In the genomic region with DNA sequence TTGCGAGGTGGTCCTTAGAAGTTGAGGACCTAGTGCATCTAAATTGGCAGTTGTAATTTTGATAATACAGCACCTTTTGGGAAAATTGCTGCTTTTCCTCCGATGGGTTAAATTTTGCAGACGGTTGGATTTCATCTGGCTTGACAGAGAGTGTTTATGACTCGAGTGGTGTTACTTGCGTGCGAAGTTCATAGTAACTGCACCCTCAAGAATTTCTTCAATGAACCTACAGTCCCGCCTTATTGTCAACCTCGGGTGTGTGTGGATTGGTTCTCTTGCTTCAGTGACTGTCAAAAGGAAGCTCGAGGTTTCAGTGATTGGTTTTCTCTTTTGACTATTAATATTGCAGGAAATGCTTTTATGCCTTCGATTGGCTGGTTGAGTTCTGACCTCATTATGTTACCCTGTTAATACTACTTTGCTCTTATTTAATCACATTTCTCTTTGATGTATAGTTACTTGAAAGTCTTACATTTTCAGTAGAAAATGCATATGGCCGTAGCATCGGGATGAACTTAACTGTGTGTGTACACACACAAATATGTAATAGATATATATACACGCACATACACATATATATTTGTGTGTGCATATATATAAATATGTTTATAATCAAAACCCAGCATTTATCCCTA, we compare ENCODE assay signal across 8 cellular contexts. TPM values are rescaled to one million over a fixed set of nuclear protein-coding genes. Genes with fewer than 3 reads are reported as not detected.
A peak's percentile ranks its signal among the peaks of the same experiment; 100 is the strongest.
DNase-seq lines count a peak whose midpoint lies in the region; ATAC-seq and TF ChIP-seq lines count a peak whose summit lies in the region.

No MANE protein-coding gene starts in this region.

- peak overlapping the region; percentile 79 for H3K4me3 ChIP-seq in cardiac muscle cell
- peak overlapping the region; percentile 75 to 81 for H3K4me3 ChIP-seq in vagina

- H3K4me3 Mint-ChIP-seq in activated naive CD8-positive, alpha-beta T cell treated with anti-CD3 and anti-CD28 coated beads, Interleukin-2, amount 50 U/mL, for 24 hours = peak overlapping the region; percentile 91
- peak overlapping the region; percentile 88 for H3K4me3 Mint-ChIP-seq in progenitor cell of endocrine pancreas (ENCODE audit: low read depth)

- peak overlapping the region; percentile 90 for H3K27ac Mint-ChIP-seq in activated naive CD8-positive, alpha-beta T cell treated with anti-CD3 and anti-CD28 coated beads, Interleukin-2, amount 50 U/mL, for 24 hours
- peak overlapping the region; percentile 91 for H3K27ac Mint-ChIP-seq in progenitor cell of endocrine pancreas

- intact Hi-C loops in vagina (cut with DNase I) = no loop called here

- H3K4me1 ChIP-seq in ES-I3 (ENCODE audit: insufficient read depth, low read length) (peaks cover 11% of the 10 kb centered on the region), cardiac muscle cell (ENCODE audit: low read depth) (peaks cover 19% of the 10 kb centered on the region), vagina (peaks cover 56% of the 10 kb centered on the region)

- H3K36me3 Mint-ChIP-seq in activated naive CD8-positive, alpha-beta T cell treated with anti-CD3 and anti-CD28 coated beads, Interleukin-2, amount 50 U/mL, for 24 hours (ENCODE audit: low read depth) = peaks cover 8% of the 10 kb centered on the region
- no peaks in the 10 kb centered on the region for H3K36me3 Mint-ChIP-seq in progenitor cell of endocrine pancreas (ENCODE audit: insufficient read depth)

- TF ChIP-seq POLR2A in vagina (IDR thresholded peaks at IDR 0.05) = no peak

- TF ChIP-seq CTCF in cardiac muscle cell (IDR thresholded peaks at IDR 0.05; ENCODE audit: low read depth, low read length) = no peak
- TF ChIP-seq CTCF in progenitor cell of endocrine pancreas (IDR thresholded peaks at IDR 0.05; ENCODE audit: unreplicated experiment) = no peak
- no peak for TF ChIP-seq CTCF in vagina (IDR thresholded peaks at IDR 0.05)

- H3K27me3 ChIP-seq in cardiac muscle cell = peaks cover 21% of the 10 kb centered on the region
- H3K27me3 ChIP-seq in vagina = no peaks in the 10 kb centered on the region

- H3K9me3 Mint-ChIP-seq in activated naive CD8-positive, alpha-beta T cell treated with anti-CD3 and anti-CD28 coated beads, Interleukin-2, amount 50 U/mL, for 24 hours = no peaks in the 10 kb centered on the region
- H3K9me3 Mint-ChIP-seq in progenitor cell of endocrine pancreas (ENCODE audit: low read depth) = no peaks in the 10 kb centered on the region

- H3K4me1 Mint-ChIP-seq in activated naive CD8-positive, alpha-beta T cell treated with anti-CD3 and anti-CD28 coated beads, Interleukin-2, amount 50 U/mL, for 24 hours = peaks cover 57% of the 10 kb centered on the region
- peaks cover 19% of the 10 kb centered on the region for H3K4me1 Mint-ChIP-seq in progenitor cell of endocrine pancreas (ENCODE audit: low read depth)

- peaks cover 6% of the 10 kb centered on the region for H3K27me3 Mint-ChIP-seq in activated naive CD8-positive, alpha-beta T cell treated with anti-CD3 and anti-CD28 coated beads, Interleukin-2, amount 50 U/mL, for 24 hours
- H3K27me3 Mint-ChIP-seq in progenitor cell of endocrine pancreas = peaks cover 12% of the 10 kb centered on the region

- H3K36me3 ChIP-seq in ES-I3 (ENCODE audit: insufficient read depth, low read length) = no peaks in the 10 kb centered on the region
- H3K36me3 ChIP-seq in cardiac muscle cell = no peaks in the 10 kb centered on the region
- H3K36me3 ChIP-seq in vagina = no peaks in the 10 kb centered on the region

- H3K27ac ChIP-seq in cardiac muscle cell = peak overlapping the region; percentile 61
- H3K27ac ChIP-seq in vagina = peak overlapping the region; percentile 99

- peak; percentile 80 for DNase-seq in H4 (ENCODE audit: low spot score)
- DNase-seq in Kasumi-1 (lab: John Stamatoyannopoulos, UW) = peak; percentile 99
- DNase-seq in SIG-M5 treated with dmso at 0.1 percent for 504 hours (lab: John Stamatoyannopoulos, UW; ENCODE audit: unreplicated experiment) = peak; percentile 96
- peak; percentile 30 for DNase-seq in activated naive CD8-positive, alpha-beta T cell treated with anti-CD3 and anti-CD28 coated beads, Interleukin-2, amount 50 U/mL, for 24 hours
- peak; percentile 60 to 86 for DNase-seq in cardiac muscle cell (ENCODE audit: low read depth in 1 of 2, low spot score in 1 of 2)
- DNase-seq in progenitor cell of endocrine pancreas (ENCODE audit: low spot score, unreplicated experiment) = no peak
- DNase-seq in vagina (ENCODE audit: extremely low spot score in 2 of 2) = no peak

- H3K9me3 ChIP-seq in ES-I3 (ENCODE audit: control insufficient read depth, insufficient read depth, low read length) (no peaks in the 10 kb centered on the region), cardiac muscle cell (ENCODE audit: low read depth) (no peaks in the 10 kb centered on the region), vagina (no peaks in the 10 kb centered on the region)

- ATAC-seq in activated naive CD8-positive, alpha-beta T cell treated with anti-CD3 and anti-CD28 coated beads, Interleukin-2, amount 50 U/mL, for 24 hours = peak; percentile 53

- H3K9ac ChIP-seq in ES-I3 (ENCODE audit: low read depth, low read length) = peak overlapping the region; percentile 86

RNA-seq across cellular contexts. Expression of a gene that starts 1.5 kb away (rescaled TPM):
- 6.6 and 11.3 TPM in 2 replicates for total RNA-seq in H4 (2014; rRNA removed; shearing (Covaris generic))
- total RNA-seq in cardiac muscle cell (12.1 and 14.0 TPM in 2 replicates), progenitor cell of endocrine pancreas (50.4 and 53.1 TPM in 2 replicates), vagina (31.9 TPM)
- polyA plus RNA-seq in cardiac muscle cell = 2.1 and 2.4 TPM in 2 replicates

Comparison
In these comparisons a context has a peak if more than half of its experiments do, and no peak if none do; other contexts are left out.
1. DNase-seq: peak in H4 (single experiment), Kasumi-1 (2 of 2), SIG-M5 treated with dmso at 0.1 percent for 504 hours (single experiment), activated naive CD8-positive, alpha-beta T cell treated with anti-CD3 and anti-CD28 coated beads, Interleukin-2, amount 50 U/mL, for 24 hours (single experiment) and cardiac muscle cell (2 of 2); none in progenitor cell of endocrine pancreas (single experiment) and vagina (0 of 2).